In genomic region chr3:47581835-47582234, GRCh38 we compare ENCODE assay signal across 17 cellular contexts. TPM values are rescaled to one million over a fixed set of nuclear protein-coding genes. Genes with fewer than 3 reads are reported as not detected.
A peak's percentile ranks its signal among the peaks of the same experiment; 100 is the strongest.
DNase-seq lines count a peak whose midpoint lies in the region; FAIRE-seq and TF ChIP-seq lines count a peak whose summit lies in the region.
"Had no signal": no experiment of that assay in that cellular context is flagged by ENCODE, and none has a peak within 500 bp of the region (broad histone marks: within the 10 kb centered on the region; RNA-seq: fewer than 3 reads in every experiment).

No MANE protein-coding gene starts in this region.

- no peak for TF ChIP-seq CTCF in MCF 10A (IDR thresholded peaks at IDR 0.05; ENCODE audit: unreplicated experiment)
- TF ChIP-seq CTCF in mammary epithelial cell (conservative IDR thresholded peaks at IDR 0.05 in 1 of 2, IDR thresholded peaks at IDR 0.05 in 1 of 2; ENCODE audit: extremely low read depth in 1 of 2, insufficient read depth in 1 of 2, low read depth in 1 of 2, low read length in 2 of 2) = no peak
- TF ChIP-seq CTCF in H1 (IDR thresholded peaks at IDR 0.05; ENCODE audit: control extremely low read depth in 1 of 3, insufficient read depth in 1 of 3, low read depth in 1 of 3, low read length in 3 of 3) = no peak
- no peak for TF ChIP-seq CTCF in type B pancreatic cell (conservative IDR thresholded peaks at IDR 0.05)

- H2AFZ ChIP-seq in mammary epithelial cell (ENCODE audit: low read depth, low read length) = no peak overlapping the region
- no peak overlapping the region for H2AFZ ChIP-seq in H1 (ENCODE audit: low read length)

- H2BK15ac ChIP-seq in H1 (ENCODE audit: low read length) = no peak overlapping the region

- H3K4me2 ChIP-seq in mammary epithelial cell (ENCODE audit: insufficient read depth, low read depth, low read length) (no peak overlapping the region), H1 (ENCODE audit: insufficient read depth in 1 of 2, low read depth in 2 of 2, low read length in 2 of 2) (no peak overlapping the region)
- H3K4me2 ChIP-seq: BLaER1 treated with 17β-estradiol and CSF1 and Interleukin-3, amounts not matched to agents 10 nM and 100 nM had no signal

- no peak overlapping the region for H3K23ac ChIP-seq in H1 (ENCODE audit: insufficient read length)

- H3K9me3 Mint-ChIP-seq in MCF 10A (ENCODE audit: unreplicated experiment) (no peaks in the 10 kb centered on the region), type B pancreatic cell (no peaks in the 10 kb centered on the region), immature natural killer cell (no peaks in the 10 kb centered on the region)
- H3K9me3 Mint-ChIP-seq in activated T-helper 1 cell treated with anti-CD3 and anti-CD28 coated beads, Interleukin-12 subunit alpha, Interleukin-12 subunit beta, Interleukin-2, Interleukin-4 antibody, amounts not matched to agents 30 ng/mL and 10 ng/mL and 1 ng/mL, durations not matched to agents 14 hours and 24 hours and 36 hours = no peaks in the 10 kb centered on the region
- H3K9me3 Mint-ChIP-seq: CD4-positive, alpha-beta T cell had no signal

- 85% methylated on average over 4 of the region's 4 CpGs for WGBS in mammary epithelial cell (ENCODE audit: low coverage, missing lambda C conversion rate)
- whole genome bisulfite sequencing in H1 (ENCODE audit: extremely low coverage in 1 of 2, insufficient coverage in 1 of 2, insufficient read length in 1 of 2, insufficient replicate concordance in 2 of 2, low coverage in 1 of 2, low lambda C conversion rate in 2 of 2, missing lambda C conversion rate in 1 of 2), 2 experiments = 93% methylated on average over 4 of the region's 4 CpGs; no CpG with 5 or more reads in 1 of the 2 experiments

- H3K14ac ChIP-seq in H1 (ENCODE audit: insufficient read length) = no peak overlapping the region

- H3K9ac ChIP-seq in mammary epithelial cell (ENCODE audit: insufficient read depth, low read length) = no peak overlapping the region
- H3K9ac ChIP-seq in SK-N-MC (ENCODE audit: insufficient read length) = no peak overlapping the region
- no peak overlapping the region for H3K9ac ChIP-seq in H1 (replicated peaks in 1 of 4; ENCODE audit: extremely low read depth in 1 of 4, low read depth in 3 of 4, low read length in 3 of 4)
- H3K9ac ChIP-seq: BLaER1 treated with 17β-estradiol and CSF1 and Interleukin-3, amounts not matched to agents 10 nM and 100 nM had no signal

- FAIRE-seq in H1 (lab: Jason Lieb, UNC) = no peak
- FAIRE-seq: GM12892, GM19239, H54 had no signal

- POLR2A ChIA-PET in MCF 10A (lab: Yijun Ruan, JAX) (interaction anchor here (0.9 kb wide), 1 partner anchor 24 kb away, joined by 3 read pairs; no protein-coding TSS in a partner anchor), H1 (lab: Charles Lee; ENCODE audit: partially characterized antibody) (interaction anchor here (1.1 to 1.3 kb wide), 2 partner anchors 19 to 47 kb away, joined by 3 read pairs; no protein-coding TSS in a partner anchor)

- no peak for TF ChIP-seq RAD21 in H1 (IDR thresholded peaks at IDR 0.05 in 1 of 2, conservative IDR thresholded peaks at IDR 0.05 in 1 of 2; ENCODE audit: low read depth in 2 of 2, low read length in 2 of 2)

- H4K5ac ChIP-seq in H1 (ENCODE audit: insufficient read length, low read depth, low read length) = no peak overlapping the region

- H2AK5ac ChIP-seq in H1 (ENCODE audit: low read depth, low read length) = no peak overlapping the region

- H3K36me3 Mint-ChIP-seq in MCF 10A (ENCODE audit: insufficient read depth, unreplicated experiment) = peaks cover 17% of the 10 kb centered on the region
- peaks cover 10% of the 10 kb centered on the region for H3K36me3 Mint-ChIP-seq in type B pancreatic cell
- H3K36me3 Mint-ChIP-seq in activated T-helper 1 cell treated with anti-CD3 and anti-CD28 coated beads, Interleukin-12 subunit alpha, Interleukin-12 subunit beta, Interleukin-2, Interleukin-4 antibody, amounts not matched to agents 30 ng/mL and 10 ng/mL and 1 ng/mL, durations not matched to agents 14 hours and 24 hours and 36 hours (ENCODE audit: low read depth) = peaks cover 10% of the 10 kb centered on the region
- peaks cover 0 to 9% (median 6%) of the 10 kb centered on the region in 3 donors for H3K36me3 Mint-ChIP-seq in immature natural killer cell

- H3K9me3 ChIP-seq in mammary epithelial cell (replicated peaks; ENCODE audit: insufficient read depth, low read length) (no peaks in the 10 kb centered on the region), SK-N-MC (ENCODE audit: low read depth, low read length) (no peaks in the 10 kb centered on the region), H1 (ENCODE audit: insufficient read depth in 2 of 2, low read depth in 1 of 2, low read length in 1 of 2) (no peaks in the 10 kb centered on the region)
- H3K9me3 ChIP-seq: BLaER1 treated with 17β-estradiol and CSF1 and Interleukin-3, amounts not matched to agents 10 nM and 100 nM had no signal

- H2BK5ac ChIP-seq in H1 (ENCODE audit: low read depth, low read length) = no peak overlapping the region

- no peaks in the 10 kb centered on the region for H3K79me2 ChIP-seq in mammary epithelial cell (ENCODE audit: insufficient read depth, low read length)
- no peaks in the 10 kb centered on the region for H3K79me2 ChIP-seq in H1 (ENCODE audit: control insufficient read depth in 1 of 2, insufficient read depth in 2 of 2, low read length in 2 of 2)

- no peak overlapping the region for H3K4ac ChIP-seq in H1 (replicated peaks; ENCODE audit: insufficient read length, low read depth, low read length)

- intact Hi-C loops in MCF 10A (cut with micrococcal nuclease) (no loop called here), mammary epithelial cell (cut with micrococcal nuclease) (loop anchor here (5.0 kb wide), 1 partner anchor 35 kb away; no protein-coding TSS in a partner anchor)
- intact Hi-C loops in activated T-helper 1 cell treated with anti-CD3 and anti-CD28 coated beads, Interleukin-12 subunit alpha, Interleukin-12 subunit beta, Interleukin-2, Interleukin-4 antibody, amounts not matched to agents 30 ng/mL and 10 ng/mL and 1 ng/mL, durations not matched to agents 14 hours and 24 hours and 36 hours (cut with micrococcal nuclease) = no loop called here

- H3K4me3 ChIP-seq in mammary epithelial cell (replicated peaks in 1 of 3; ENCODE audit: insufficient read depth in 1 of 3, low read depth in 2 of 3, low read length in 3 of 3) (no peak overlapping the region), SK-N-MC (no peak overlapping the region), H1 (ENCODE audit: extremely low read depth in 1 of 4, insufficient read depth in 2 of 4, low read depth in 3 of 4, low read length in 4 of 4) (no peak overlapping the region)
- H3K4me3 ChIP-seq: BLaER1 treated with 17β-estradiol and CSF1 and Interleukin-3, amounts not matched to agents 10 nM and 100 nM had no signal

- H3K56ac ChIP-seq in H1 (replicated peaks; ENCODE audit: insufficient read length, low read depth, low read length) = no peak overlapping the region

- H3K27me3 ChIP-seq in mammary epithelial cell (ENCODE audit: insufficient read depth, low read length) (peaks cover 6% of the 10 kb centered on the region), H1 (replicated peaks in 1 of 4; ENCODE audit: control insufficient read depth in 3 of 4, extremely low read depth in 1 of 4, insufficient read depth in 3 of 4, low read length in 3 of 4) (peaks cover 10 to 31% (median 24%) of the 10 kb centered on the region in 4 experiments)

- dilution Hi-C loops in mammary epithelial cell (cut with HindIII; ENCODE audit: low sequenced_read_pairs) = no loop called here

- H3K4me1 Mint-ChIP-seq in MCF 10A (ENCODE audit: insufficient read depth, unreplicated experiment) (no peaks in the 10 kb centered on the region), type B pancreatic cell (ENCODE audit: unreplicated experiment) (no peaks in the 10 kb centered on the region), immature natural killer cell (peaks cover 1 to 9% of the 10 kb centered on the region in 2 donors)
- H3K4me1 Mint-ChIP-seq in activated T-helper 1 cell treated with anti-CD3 and anti-CD28 coated beads, Interleukin-12 subunit alpha, Interleukin-12 subunit beta, Interleukin-2, Interleukin-4 antibody, amounts not matched to agents 30 ng/mL and 10 ng/mL and 1 ng/mL, durations not matched to agents 14 hours and 24 hours and 36 hours (ENCODE audit: low read depth) = no peaks in the 10 kb centered on the region

- BruUV-seq in MCF 10A (replicated peaks; lab: Mats Ljungman, UMichigan) (TSS peak; percentile 0), mammary epithelial cell (replicated peaks; lab: Mats Ljungman, UMichigan) (no TSS peak)

- H3K27ac Mint-ChIP-seq in MCF 10A (ENCODE audit: low read depth, unreplicated experiment) (no peak overlapping the region), type B pancreatic cell (no peak overlapping the region), immature natural killer cell (no peak overlapping the region)
- H3K27ac Mint-ChIP-seq in activated T-helper 1 cell treated with anti-CD3 and anti-CD28 coated beads, Interleukin-12 subunit alpha, Interleukin-12 subunit beta, Interleukin-2, Interleukin-4 antibody, amounts not matched to agents 30 ng/mL and 10 ng/mL and 1 ng/mL, durations not matched to agents 14 hours and 24 hours and 36 hours = no peak overlapping the region
- H3K27ac Mint-ChIP-seq: CD4-positive, alpha-beta T cell had no signal

- H3K79me1 ChIP-seq in H1 (ENCODE audit: low read depth, low read length) = no peaks in the 10 kb centered on the region

- DNase-seq in MCF 10A (ENCODE audit: unreplicated experiment) = no peak
- no peak for DNase-seq in mammary epithelial cell
- DNase-seq in SK-N-MC (ENCODE audit: low read depth, low spot score) = no peak
- DNase-seq in H1 (ENCODE audit: low read depth in 1 of 2, low spot score in 2 of 2) = no peak
- DNase-seq in type B pancreatic cell (ENCODE audit: extremely low spot score, unreplicated experiment) = no peak
- DNase-seq in activated T-helper 1 cell treated with anti-CD3 and anti-CD28 coated beads, Interleukin-12 subunit alpha, Interleukin-12 subunit beta, Interleukin-2, Interleukin-4 antibody, amounts not matched to agents 30 ng/mL and 10 ng/mL and 1 ng/mL, durations not matched to agents 14 hours and 24 hours and 36 hours (ENCODE audit: low spot score) = no peak
- DNase-seq in nucleus accumbens (lab: John Stamatoyannopoulos, UW) = no peak
- no peak for DNase-seq in immature natural killer cell
- DNase-seq: 8988T; ACHN; CD4-positive, alpha-beta T cell; DND-41; GDM1 had no signal

- H4K91ac ChIP-seq in H1 (replicated peaks; ENCODE audit: insufficient read length, low read length) = no peak overlapping the region

- in situ Hi-C loops in mammary epithelial cell (cut with MboI; ENCODE audit: low sequenced_read_pairs in 2 of 2) = no loop called here

- H2BK12ac ChIP-seq in H1 (ENCODE audit: low read depth, low read length) = no peak overlapping the region

- H3K27ac ChIP-seq in mammary epithelial cell (ENCODE audit: insufficient read depth, low read depth, low read length) (no peak overlapping the region), SK-N-MC (0 out of 2 replicates have a peak overlapping the region, but pooled peaks have one; percentile 19), H1 (ENCODE audit: low read depth, low read length) (no peak overlapping the region)
- H3K27ac ChIP-seq: BLaER1 treated with 17β-estradiol and CSF1 and Interleukin-3, amounts not matched to agents 10 nM and 100 nM had no signal

- no peak overlapping the region for H2BK120ac ChIP-seq in H1 (replicated peaks; ENCODE audit: low read depth, low read length)

- no peak overlapping the region for H3K4me3 Mint-ChIP-seq in MCF 10A (ENCODE audit: unreplicated experiment)
- peak overlapping the region; percentile 6 for H3K4me3 Mint-ChIP-seq in type B pancreatic cell
- no peak overlapping the region for H3K4me3 Mint-ChIP-seq in activated T-helper 1 cell treated with anti-CD3 and anti-CD28 coated beads, Interleukin-12 subunit alpha, Interleukin-12 subunit beta, Interleukin-2, Interleukin-4 antibody, amounts not matched to agents 30 ng/mL and 10 ng/mL and 1 ng/mL, durations not matched to agents 14 hours and 24 hours and 36 hours
- no peak overlapping the region for H3K4me3 Mint-ChIP-seq in immature natural killer cell

- H3K18ac ChIP-seq in H1 (ENCODE audit: extremely low read depth, low read length) = no peak overlapping the region

- peaks cover 15% of the 10 kb centered on the region for H3K4me1 ChIP-seq in mammary epithelial cell (ENCODE audit: insufficient read depth, low read length)
- peaks cover 2 to 11% (median 4%) of the 10 kb centered on the region in 4 experiments; a peak in 5 of 7 replicates for H3K4me1 ChIP-seq in H1 (replicated peaks in 1 of 4; ENCODE audit: control insufficient read depth in 3 of 4, insufficient read depth in 4 of 4, low read length in 3 of 4)

- H3K23me2 ChIP-seq in H1 (ENCODE audit: low read depth, low read length) = peaks cover 7% of the 10 kb centered on the region; the same call in 1 of the 2 replicates

- H3K27me3 Mint-ChIP-seq in MCF 10A (ENCODE audit: insufficient read depth, unreplicated experiment) (no peaks in the 10 kb centered on the region), type B pancreatic cell (peaks cover 37% of the 10 kb centered on the region), immature natural killer cell (ENCODE audit: low read depth in 3 of 3) (peaks cover 0 to 12% (median 11%) of the 10 kb centered on the region in 3 donors)
- H3K27me3 Mint-ChIP-seq in activated T-helper 1 cell treated with anti-CD3 and anti-CD28 coated beads, Interleukin-12 subunit alpha, Interleukin-12 subunit beta, Interleukin-2, Interleukin-4 antibody, amounts not matched to agents 30 ng/mL and 10 ng/mL and 1 ng/mL, durations not matched to agents 14 hours and 24 hours and 36 hours (ENCODE audit: insufficient read depth) = peaks cover 19% of the 10 kb centered on the region

- TF ChIP-seq POLR2A in H1 (IDR thresholded peaks at IDR 0.05; ENCODE audit: control extremely low read depth in 1 of 2, low read depth in 2 of 2, low read length in 2 of 2) = no peak

- H3K36me3 ChIP-seq in mammary epithelial cell (ENCODE audit: insufficient read depth, low read length) = no peaks in the 10 kb centered on the region
- peaks cover 16% of the 10 kb centered on the region for H3K36me3 ChIP-seq in SK-N-MC (ENCODE audit: insufficient read depth, low read length)
- peaks cover 0 to 16% (median 8%) of the 10 kb centered on the region in 4 experiments; a peak in 5 of 8 replicates for H3K36me3 ChIP-seq in H1 (ENCODE audit: control insufficient read depth in 2 of 4, insufficient read depth in 4 of 4, low read length in 3 of 4)

- no peak for TF ChIP-seq EP300 in H1 (IDR thresholded peaks at IDR 0.05; ENCODE audit: borderline replicate concordance in 1 of 2, low read depth in 2 of 2, low read length in 2 of 2)

- H4K20me1 ChIP-seq in mammary epithelial cell (ENCODE audit: insufficient read depth, low read length) (no peaks in the 10 kb centered on the region), H1 (replicated peaks in 1 of 2; ENCODE audit: control insufficient read depth in 1 of 2, insufficient read depth in 2 of 2, low read length in 2 of 2) (peaks cover 0 to 3% of the 10 kb centered on the region in 2 experiments)

- H4K8ac ChIP-seq in H1 (ENCODE audit: extremely low read depth, insufficient read depth, low read length) = no peak overlapping the region

- CTCF ChIA-PET in MCF 10A (lab: Yijun Ruan, JAX) = interaction anchor here (0.6 kb wide), 1 partner anchor 40 kb away, joined by 6 read pairs; no protein-coding TSS in a partner anchor
- CTCF ChIA-PET in mammary epithelial cell (lab: Charles Lee; ENCODE audit: low non-redundant PET) = no interaction called here
- CTCF ChIA-PET in H1 (lab: Charles Lee; ENCODE audit: partially characterized antibody) = interaction anchor here (1.6 kb wide), 1 partner anchor 59 kb away, joined by 6 read pairs; no protein-coding TSS in a partner anchor

- no peak overlapping the region for H2BK20ac ChIP-seq in H1 (ENCODE audit: low read length)

RNA-seq across cellular contexts. Expression of gene CSPG5, which starts 3.2 kb away (rescaled TPM):
- total RNA-seq in MCF 10A (2022) (0.44 and 0.71 TPM in 2 replicates), mammary epithelial cell (under 1 TPM; 0.50 to 0.99 TPM), type B pancreatic cell (ENCODE audit: low replicate concordance) (1.2 and 2.1 TPM in 2 replicates)
- polyA plus RNA-seq in mammary epithelial cell (0.19 TPM), H1 (2011; rRNA removed) (2.1 and 2.7 TPM in 2 replicates), immature natural killer cell (not detected)
- not detected for polyA minus RNA-seq in mammary epithelial cell
- 7.4 and 8.2 TPM in 2 replicates for total RNA-seq in H1 (2021; fragmentation: NEBNext Ultra II Directional; extraction: Animal tissue kit (Norgen Biotek cat#: 25700))
- 2.7 TPM for polyA plus RNA-seq in H1 (2011; cell fraction: cytosol; rRNA removed)
- polyA plus RNA-seq in H1 (2011; cell fraction: nucleus; rRNA removed) = 2.9 TPM
- 4.6 to 5.4 TPM (median 5.2 TPM) in 4 replicates for polyA plus RNA-seq in H1 (2012, experiment 1 of 2)
- polyA plus RNA-seq in H1 (2012, experiment 2 of 2) = 4.7 TPM
- 6.5 TPM for polyA plus RNA-seq in H1 (2013, experiment 1 of 2)
- polyA plus RNA-seq in H1 (2013, experiment 2 of 2) = 7.0 TPM
- 1.5 and 1.8 TPM in 2 replicates for polyA minus RNA-seq in H1 (2011; rRNA and poly(A)+ RNA removed)
- polyA minus RNA-seq in H1 (2011; cell fraction: cytosol; rRNA and poly(A)+ RNA removed) = 1.8 TPM
- 1.00 TPM for polyA minus RNA-seq in H1 (2011; cell fraction: nucleus; rRNA and poly(A)+ RNA removed)
- 1.4 and 1.7 TPM in 2 replicates for total RNA-seq in activated T-helper 1 cell treated with anti-CD3 and anti-CD28 coated beads, Interleukin-12 subunit alpha, Interleukin-12 subunit beta, Interleukin-2, Interleukin-4 antibody, amounts not matched to agents 30 ng/mL and 10 ng/mL and 1 ng/mL, durations not matched to agents 14 hours and 24 hours and 36 hours
